ENCODE assay signal across 8 cellular contexts in genomic region chr3:24185738-24186384, GRCh38.
DNase-seq lines count a peak whose midpoint lies in the region; ATAC-seq and TF ChIP-seq lines count a peak whose summit lies in the region.

No MANE protein-coding gene starts in this region.

- TF ChIP-seq CTCF in HL-60 (IDR thresholded peaks at IDR 0.05; ENCODE audit: insufficient read depth, low read length) (peak; percentile 31), RWPE2 (IDR thresholded peaks at IDR 0.05; ENCODE audit: poor library complexity, severe bottlenecking) (peak; percentile 80), lung (IDR thresholded peaks at IDR 0.05; ENCODE audit: control extremely low read depth, extremely low read depth) (peak; percentile 19), suprapubic skin (IDR thresholded peaks at IDR 0.05) (peak; percentile 23 to 29)

- H3K27me3 ChIP-seq in HL-60 (ENCODE audit: insufficient read depth, poor library complexity, severe bottlenecking) (no peaks in the 10 kb centered on the region), RWPE2 (ENCODE audit: insufficient read depth, poor library complexity, severe bottlenecking) (no peaks in the 10 kb centered on the region), lung (ENCODE audit: control insufficient read depth, insufficient read depth) (no peaks in the 10 kb centered on the region), suprapubic skin (no peaks in the 10 kb centered on the region)

- WGBS in lung, 2 donors, result 35 to 37% methylated on average over 5 of the region's 5 CpGs
- 36% methylated on average over 5 of the region's 5 CpGs for WGBS in suprapubic skin

- H3K4me1 ChIP-seq in RWPE2 (ENCODE audit: insufficient read depth, poor library complexity, severe bottlenecking) (no peaks in the 10 kb centered on the region), lung (ENCODE audit: control insufficient read depth in 2 of 2, insufficient read depth in 2 of 2, low read length in 2 of 2) (peaks cover 0 to 3% of the 10 kb centered on the region in 2 donors), suprapubic skin (no peaks in the 10 kb centered on the region)

- H3K9me3 ChIP-seq in RWPE2 (ENCODE audit: severe bottlenecking) (no peaks in the 10 kb centered on the region), lung (ENCODE audit: control insufficient read depth in 2 of 2, insufficient read depth in 1 of 2, low read length in 1 of 2) (no peaks in the 10 kb centered on the region), suprapubic skin (no peaks in the 10 kb centered on the region)

- H3K27ac ChIP-seq in HL-60 (replicated peaks) (no peak overlapping the region), RWPE2 (ENCODE audit: poor library complexity, severe bottlenecking) (no peak overlapping the region), lung (ENCODE audit: low read depth in 1 of 2, low read length in 1 of 2) (no peak overlapping the region), suprapubic skin (no peak overlapping the region)

- no peak overlapping the region for H3K4me3 ChIP-seq in HL-60 (replicated peaks; ENCODE audit: insufficient read depth, low read length)
- H3K4me3 ChIP-seq in RWPE2 (ENCODE audit: severe bottlenecking), result no peak overlapping the region
- H3K4me3 ChIP-seq in lung, result no peak overlapping the region
- no peak overlapping the region for H3K4me3 ChIP-seq in suprapubic skin

- TF ChIP-seq EP300 in suprapubic skin (IDR thresholded peaks at IDR 0.05), result no peak

- no peaks in the 10 kb centered on the region for H3K36me3 ChIP-seq in RWPE2 (ENCODE audit: low read depth)
- H3K36me3 ChIP-seq in lung (ENCODE audit: control insufficient read depth in 2 of 2, insufficient read depth in 2 of 2, low read length in 2 of 2), result no peaks in the 10 kb centered on the region
- no peaks in the 10 kb centered on the region for H3K36me3 ChIP-seq in suprapubic skin

- TF ChIP-seq POLR2A in suprapubic skin (IDR thresholded peaks at IDR 0.05), result no peak

- DNase-seq in NCI-H2227 (lab: John Stamatoyannopoulos, UW; ENCODE audit: unreplicated experiment) (peak; percentile 41), NCI-H2227 treated with DMSO at 0.1 percent for 48 hours (lab: John Stamatoyannopoulos, UW) (no peak), HL-60 (ENCODE audit: low read depth in 1 of 2, low spot score in 1 of 2) (peak in 1 of 2 experiments; percentile 11), RWPE2 (ENCODE audit: low spot score) (no peak), dermis blood vessel endothelial cell (peak; percentile 80), lung (ENCODE audit: low spot score) (peak; percentile 31), suprapubic skin (ENCODE audit: low spot score in 2 of 2) (no peak)

- ATAC-seq in GM21515 (IDR thresholded peaks at IDR 0.05; ENCODE audit: unreplicated experiment) (peak; percentile 95), RWPE2 (ENCODE audit: low read depth) (peak; percentile 83), lung (ENCODE audit: insufficient read depth, low FRiP score) (peak; percentile 11)

Comparison
In these comparisons a context has a peak if more than half of its experiments do, and no peak if none do; other contexts are left out.
1. DNase-seq: peak in NCI-H2227 (single experiment), dermis blood vessel endothelial cell (single experiment) and lung (single experiment); none in NCI-H2227 treated with DMSO at 0.1 percent for 48 hours (single experiment), RWPE2 (single experiment) and suprapubic skin (0 of 2).
2. ATAC-seq: peak in every context shown above with its lines; median percentile 95 in GM21515; 83 in RWPE2; 11 in lung.
3. CTCF ChIP-seq: peak in every context shown above with its lines; median percentile 80 in RWPE2; 31 in HL-60; 26 in suprapubic skin; 19 in lung.